ENCODE assay signal across 8 cellular contexts in genomic region chr1:162847839-162848453, GRCh38. TPM values are rescaled to one million over a fixed set of nuclear protein-coding genes. Genes with fewer than 3 reads are reported as not detected.
A peak's percentile ranks its signal among the peaks of the same experiment; 100 is the strongest.
DNase-seq lines count a peak whose midpoint lies in the region; ATAC-seq and TF ChIP-seq lines count a peak whose summit lies in the region.

No MANE protein-coding gene starts in this region.

- DNase-seq in NCI-H1092 treated with DMSO at 0.1 percent for 48 hours (lab: John Stamatoyannopoulos, UW) (peak; percentile 74), SW480 (ENCODE audit: low spot score) (peak; percentile 45), amniotic stem cell (lab: John Stamatoyannopoulos, UW) (peak; percentile 52), right cardiac atrium (peak; percentile 81 to 90 (median 84)), gastrocnemius medialis (peak; percentile 24 to 43), mesenteric fat pad (ENCODE audit: low spot score) (no peak)

- no peak for TF ChIP-seq POLR2A in gastrocnemius medialis (IDR thresholded peaks at IDR 0.05)

- no peaks in the 10 kb centered on the region for H3K36me3 ChIP-seq in gastrocnemius medialis

- WGBS in right cardiac atrium, result 6% methylated on average over 3 of the region's 3 CpGs

- H3K4me3 ChIP-seq in right cardiac atrium (ENCODE audit: low read length) (no peak overlapping the region), gastrocnemius medialis (no peak overlapping the region)

- H3K27ac ChIP-seq in C4-2B, result no peak overlapping the region
- H3K27ac ChIP-seq in right cardiac atrium (ENCODE audit: low read length), result no peak overlapping the region
- H3K27ac ChIP-seq in gastrocnemius medialis, result no peak overlapping the region

- H3K4me1 ChIP-seq in right cardiac atrium (ENCODE audit: control insufficient read depth, insufficient read depth, low read length), result no peaks in the 10 kb centered on the region
- no peaks in the 10 kb centered on the region for H3K4me1 ChIP-seq in gastrocnemius medialis

- TF ChIP-seq CTCF in C4-2B (conservative IDR thresholded peaks at IDR 0.05) (peak; percentile 98), gastrocnemius medialis (IDR thresholded peaks at IDR 0.05 in 4 of 5, conservative IDR thresholded peaks at IDR 0.05 in 1 of 5) (peak; percentile 68 to 97 (median 74))

- ATAC-seq in GM21360 (IDR thresholded peaks at IDR 0.05; ENCODE audit: unreplicated experiment) (peak; percentile 74), right cardiac atrium (peak in 1 of 2 donors; percentile 37), gastrocnemius medialis (peak in 1 of 2 donors; percentile 36)

- no peaks in the 10 kb centered on the region for H3K9me3 ChIP-seq in right cardiac atrium (ENCODE audit: control insufficient read depth, low read length)
- H3K9me3 ChIP-seq in gastrocnemius medialis, result no peaks in the 10 kb centered on the region

- intact Hi-C loops in right cardiac atrium (cut with DNase I) (loop anchor here in 2 of 4 donors (5.0 to 10.0 kb wide), 2 partner anchors 327 to 464 kb away; no protein-coding TSS in a partner anchor), gastrocnemius medialis (cut with DNase I; ENCODE audit: low total_unique reads) (no loop called here)

- H3K27me3 ChIP-seq in right cardiac atrium (ENCODE audit: control insufficient read depth, insufficient read depth) (no peaks in the 10 kb centered on the region), gastrocnemius medialis (no peaks in the 10 kb centered on the region)

- in situ Hi-C loops in gastrocnemius medialis (cut with MboI; ENCODE audit: low sequenced_read_pairs in 4 of 4), result loop anchor here in 2 of 4 donors (5.0 to 10.0 kb wide), 2 partner anchors 464 to 467 kb away; no protein-coding TSS in a partner anchor

RNA-seq across cellular contexts. Expression of gene CCDC190, which starts 13.0 kb away (rescaled TPM):
- under 1 TPM in 3 of 4 donors, not detected in 1; 0.11 to 0.26 (median 0.25) TPM for total RNA-seq in right cardiac atrium
- 0.32 TPM for polyA plus RNA-seq in right cardiac atrium
- not detected for total RNA-seq in gastrocnemius medialis
- total RNA-seq in mesenteric fat pad, result not detected

RNA-seq across cellular contexts. Expression of gene HSD17B7, which starts 57.4 kb away (rescaled TPM):
- total RNA-seq in right cardiac atrium (1 to 10 TPM; 5.2 to 7.3 (median 6.2) TPM), gastrocnemius medialis (1 to 10 TPM in 3 of 4 donors, under 1 TPM in 1; 0.87 to 3.3 (median 2.4) TPM), mesenteric fat pad (8.9 TPM)
- 5.3 TPM for polyA plus RNA-seq in right cardiac atrium
